8 cellular contexts compared by ENCODE assay signal in the genomic region with DNA sequence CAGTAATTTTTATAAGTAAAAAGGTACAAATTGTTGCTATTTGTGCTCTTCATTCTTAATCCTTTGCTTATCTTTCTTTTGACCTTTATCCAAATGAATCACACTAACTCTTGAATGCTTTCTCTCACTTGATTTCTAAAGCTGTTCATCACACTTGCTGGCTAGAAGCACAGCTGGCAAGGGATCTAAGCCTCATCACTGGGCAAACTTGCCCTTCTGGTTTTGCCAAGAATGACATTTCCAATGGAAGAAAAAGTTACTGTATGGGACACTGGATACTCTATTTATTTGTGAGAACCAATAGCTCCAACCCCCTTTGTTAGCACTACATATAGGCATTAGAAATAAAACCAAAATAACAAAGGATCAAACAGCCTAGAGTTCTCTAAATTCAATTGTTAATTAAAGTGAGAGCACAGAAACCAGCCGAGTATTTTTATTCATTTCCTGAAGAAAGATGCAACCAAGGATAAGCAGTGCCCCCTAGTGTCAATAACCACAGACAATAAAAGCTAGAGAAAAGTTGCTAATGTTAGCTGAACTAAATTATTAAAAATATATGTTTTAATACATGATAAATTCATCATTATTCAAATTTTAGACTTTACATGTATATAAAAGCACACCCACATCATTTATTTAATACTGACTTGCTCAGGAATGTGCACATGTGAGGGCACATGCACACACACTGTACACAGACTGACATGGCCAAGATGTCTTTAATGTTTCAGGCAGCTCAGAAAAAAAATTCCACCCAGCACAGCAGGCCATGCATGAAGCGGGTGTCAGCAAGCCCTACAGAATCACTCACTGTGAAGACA. TPM values are rescaled to one million over a fixed set of nuclear protein-coding genes. Genes with fewer than 3 reads are reported as not detected.
DNase-seq lines count a peak whose midpoint lies in the region; ATAC-seq and TF ChIP-seq lines count a peak whose summit lies in the region.

No MANE protein-coding gene starts in this region.

- H3K27me3 Mint-ChIP-seq in mesothelial cell of epicardium (ENCODE audit: low read depth), result no peaks in the 10 kb centered on the region

- TF ChIP-seq CTCF in mesothelial cell of epicardium (IDR thresholded peaks at IDR 0.05; ENCODE audit: unreplicated experiment), result peak; percentile 71

- H3K9me3 Mint-ChIP-seq in mesothelial cell of epicardium, result no peaks in the 10 kb centered on the region

- DNase-seq in COLO668 (lab: John Stamatoyannopoulos, UW; ENCODE audit: unreplicated experiment) (peak; percentile 11), NCI-H774 (lab: John Stamatoyannopoulos, UW) (peak; percentile 74), dermis microvascular lymphatic vessel endothelial cell (ENCODE audit: low read depth in 2 of 2) (peak; percentile 52 to 70), mesothelial cell of epicardium (ENCODE audit: low spot score in 2 of 2, unreplicated experiment in 2 of 2) (no peak)
- DNase-seq in activated CD8-positive, alpha-beta memory T cell treated with anti-CD3 and anti-CD28 coated beads for 24 hours, result no peak

- peak overlapping the region; percentile 25 for H3K27ac Mint-ChIP-seq in mesothelial cell of epicardium

- peaks cover 4% of the 10 kb centered on the region for H3K4me1 Mint-ChIP-seq in mesothelial cell of epicardium

- H3K4me3 Mint-ChIP-seq in mesothelial cell of epicardium, result no peak overlapping the region

- ATAC-seq in GM18498 (IDR thresholded peaks at IDR 0.05; ENCODE audit: unreplicated experiment), result peak; percentile 79
- peak; percentile 67 for ATAC-seq in HG03460 (IDR thresholded peaks at IDR 0.05; ENCODE audit: unreplicated experiment)
- ATAC-seq in HG03097 (IDR thresholded peaks at IDR 0.05; ENCODE audit: low FRiP score, unreplicated experiment), result no peak

- H3K36me3 Mint-ChIP-seq in mesothelial cell of epicardium, result no peaks in the 10 kb centered on the region

RNA-seq across cellular contexts. Expression of a gene that starts 59.8 kb away (rescaled TPM):
- total RNA-seq in dermis microvascular lymphatic vessel endothelial cell (0.26 and 0.51 TPM in 2 replicates), mesothelial cell of epicardium (1.7 to 1.9 TPM (median 1.7 TPM) in 3 replicates)

Comparison
In these comparisons a context has a peak if more than half of its experiments do, and no peak if none do; other contexts are left out.
1. DNase-seq: peak in COLO668 (single experiment), NCI-H774 (single experiment) and dermis microvascular lymphatic vessel endothelial cell (2 of 2); none in mesothelial cell of epicardium (0 of 2) and activated CD8-positive, alpha-beta memory T cell treated with anti-CD3 and anti-CD28 coated beads for 24 hours (single experiment).